8 cellular contexts compared by ENCODE assay signal in the genomic region with DNA sequence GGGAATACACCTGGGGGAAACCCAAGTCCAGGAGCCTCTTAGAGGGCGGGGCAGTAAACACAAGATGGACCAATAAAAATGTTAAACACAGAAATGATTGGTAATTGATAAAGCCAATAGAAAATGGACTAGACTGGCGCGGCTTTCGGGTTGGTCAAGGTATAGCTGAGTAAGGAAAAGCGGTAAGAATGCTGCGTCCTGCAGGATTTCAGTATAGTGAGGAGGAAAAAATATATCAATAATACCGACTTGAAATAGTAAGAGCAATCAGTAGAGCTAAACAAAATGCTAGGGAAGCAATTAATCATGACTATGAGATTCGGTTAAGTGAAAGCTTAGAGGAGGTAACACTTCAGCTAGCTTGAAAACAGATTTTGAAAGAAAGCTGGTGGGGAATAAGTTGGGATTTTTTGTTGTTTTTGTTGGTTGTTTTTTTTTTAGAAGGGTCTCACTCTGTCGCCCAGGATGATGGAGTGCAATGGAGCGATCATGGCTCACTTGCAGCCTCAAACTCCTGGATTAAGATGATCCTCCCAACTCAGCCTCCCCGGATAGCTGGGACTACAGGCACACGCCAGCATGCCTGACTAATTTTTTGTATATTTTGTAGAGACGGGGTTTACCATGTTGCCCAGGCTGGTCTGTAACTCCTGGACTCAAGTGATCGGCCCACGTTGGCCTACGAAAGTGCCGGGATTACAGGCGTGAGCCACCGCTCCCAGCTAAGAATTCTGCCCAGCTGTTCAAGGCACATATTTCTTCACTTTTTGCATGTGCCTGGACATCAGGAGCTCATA. TPM values are rescaled to one million over a fixed set of nuclear protein-coding genes. Genes with fewer than 3 reads are reported as not detected.
DNase-seq lines count a peak whose midpoint lies in the region; ATAC-seq and TF ChIP-seq lines count a peak whose summit lies in the region.

No MANE protein-coding gene starts in this region.

- H3K36me3 ChIP-seq in cardiac muscle cell (no peaks in the 10 kb centered on the region), vagina (no peaks in the 10 kb centered on the region)

- no peaks in the 10 kb centered on the region for H3K9me3 ChIP-seq in cardiac muscle cell (ENCODE audit: low read depth)
- no peaks in the 10 kb centered on the region for H3K9me3 ChIP-seq in mononuclear cell (ENCODE audit: low read depth, low read length)
- H3K9me3 ChIP-seq in vagina, result no peaks in the 10 kb centered on the region

- TF ChIP-seq CTCF in cardiac muscle cell (IDR thresholded peaks at IDR 0.05; ENCODE audit: low read depth, low read length), result no peak
- no peak for TF ChIP-seq CTCF in vagina (IDR thresholded peaks at IDR 0.05)

- intact Hi-C loops in Right ventricle myocardium inferior (cut with DNase I), result loop anchor here (2.0 to 10.0 kb wide), 4 partner anchors 149 to 767 kb away; a partner anchor contains a TSS
- intact Hi-C loops in vagina (cut with DNase I), result loop anchor here (5.0 kb wide), 2 partner anchors 129 to 479 kb away; a partner anchor contains a TSS

- no peak for DNase-seq in cardiac muscle cell (ENCODE audit: low read depth in 1 of 2, low spot score in 1 of 2)
- no peak for DNase-seq in Right ventricle myocardium inferior (ENCODE audit: missing footprints)
- no peak for DNase-seq in caudate nucleus (lab: John Stamatoyannopoulos, UW)
- no peak for DNase-seq in vagina (ENCODE audit: extremely low spot score in 2 of 2)
- no peak for DNase-seq in EL
- DNase-seq in KG1 (lab: John Stamatoyannopoulos, UW), result no peak

- H3K4me1 ChIP-seq in cardiac muscle cell (ENCODE audit: low read depth) (peaks cover 5% of the 10 kb centered on the region), mononuclear cell (ENCODE audit: insufficient read depth, low read length) (peaks cover 34% of the 10 kb centered on the region), vagina (peaks cover 24% of the 10 kb centered on the region)

- H3K27ac ChIP-seq in cardiac muscle cell, result no peak overlapping the region
- peak overlapping the region; percentile 55 for H3K27ac ChIP-seq in caudate nucleus (ENCODE audit: low read depth, low read length)
- peak overlapping the region; percentile 45 for H3K27ac ChIP-seq in vagina

- H3K27me3 ChIP-seq in cardiac muscle cell (no peaks in the 10 kb centered on the region), mononuclear cell (ENCODE audit: insufficient read depth, low read length) (no peaks in the 10 kb centered on the region), vagina (no peaks in the 10 kb centered on the region)

- ATAC-seq in Right ventricle myocardium inferior (no peak), HG03520 (IDR thresholded peaks at IDR 0.05; ENCODE audit: unreplicated experiment) (no peak)

- H3K4me3 ChIP-seq in cardiac muscle cell (peak overlapping the region; percentile 11), mononuclear cell (ENCODE audit: low read length) (peak overlapping the region; percentile 77), vagina (peak overlapping the region; percentile 83 to 86)

- no peak for TF ChIP-seq POLR2A in vagina (IDR thresholded peaks at IDR 0.05)

RNA-seq across cellular contexts. Expression of a gene that starts 0.7 kb away (rescaled TPM):
- total RNA-seq in cardiac muscle cell, result 7.8 and 13.9 TPM in 2 replicates
- 8.3 and 8.4 TPM in 2 replicates for polyA plus RNA-seq in cardiac muscle cell
- total RNA-seq in Right ventricle myocardium inferior, result 1.5 TPM
- total RNA-seq in mononuclear cell, result 4.0 TPM
- 13.5 TPM for total RNA-seq in vagina

RNA-seq across cellular contexts. Expression of a gene that starts 8.2 kb away (rescaled TPM):
- total RNA-seq in cardiac muscle cell (2.1 and 2.4 TPM in 2 replicates), Right ventricle myocardium inferior (0.41 TPM), mononuclear cell (0.63 TPM), vagina (not detected)
- polyA plus RNA-seq in cardiac muscle cell, result 2.1 and 4.9 TPM in 2 replicates

RNA-seq across cellular contexts. Expression of a gene that starts 8.4 kb away (rescaled TPM):
- 8.2 and 10.0 TPM in 2 replicates for total RNA-seq in cardiac muscle cell
- polyA plus RNA-seq in cardiac muscle cell, result 1.8 and 6.0 TPM in 2 replicates
- 26.0 TPM for total RNA-seq in Right ventricle myocardium inferior
- total RNA-seq in mononuclear cell, result 0.10 TPM
- 3.2 TPM for total RNA-seq in vagina

RNA-seq across cellular contexts. Expression of a gene that starts 30.0 kb away (rescaled TPM):
- total RNA-seq in cardiac muscle cell (526 and 782 TPM in 2 replicates), Right ventricle myocardium inferior (314 TPM), mononuclear cell (27.7 TPM), vagina (239 TPM)
- polyA plus RNA-seq in cardiac muscle cell, result 1,545 and 1,744 TPM in 2 replicates

RNA-seq across cellular contexts. Expression of a gene that starts 59.0 kb away (rescaled TPM):
- total RNA-seq in cardiac muscle cell (145 and 187 TPM in 2 replicates), Right ventricle myocardium inferior (55.9 TPM), mononuclear cell (37.3 TPM), vagina (80.3 TPM)
- 291 and 311 TPM in 2 replicates for polyA plus RNA-seq in cardiac muscle cell

Comparison
In these comparisons a context has a peak if more than half of its experiments do, and no peak if none do; other contexts are left out.
1. H3K4me3 ChIP-seq: peak in every context shown above with its lines; median percentile 84 in vagina; 77 in mononuclear cell; 11 in cardiac muscle cell.